In genomic region chrX:53561912-53562311, GRCh38 we compare ENCODE assay signal across 26 cellular contexts.
"Had no signal": no experiment of that assay in that cellular context is flagged by ENCODE, and none has a peak within 500 bp of the region (broad histone marks: within the 10 kb centered on the region; RNA-seq: fewer than 3 reads in every experiment).

No MANE protein-coding gene starts in this region.

- H3K27ac Mint-ChIP-seq: activated CD4-positive, alpha-beta T cell treated with anti-CD3 and anti-CD28 coated beads, Interleukin-2, amount 10 ng/mL, durations not matched to agents 24 days and 14 days; activated CD8-positive, alpha-beta T cell treated with anti-CD3 and anti-CD28 coated beads for 36 hours; activated naive CD8-positive, alpha-beta T cell treated with anti-CD3 and anti-CD28 coated beads, Interleukin-2, amount 10 ng/mL, durations not matched to agents 7 days and 5 days; dendritic cell treated with granulocyte-macrophage colony-stimulating factor and Interleukin-4, amounts not matched to agents 40 ng/mL and 50 ng/mL, for 4 days; endodermal cell had no signal

- H3K9me3 Mint-ChIP-seq: activated CD4-positive, alpha-beta T cell treated with anti-CD3 and anti-CD28 coated beads, Interleukin-2, amount 10 ng/mL, durations not matched to agents 24 days and 14 days; activated CD8-positive, alpha-beta T cell treated with anti-CD3 and anti-CD28 coated beads for 36 hours; activated naive CD8-positive, alpha-beta T cell treated with anti-CD3 and anti-CD28 coated beads, Interleukin-2, amount 10 ng/mL, durations not matched to agents 7 days and 5 days; central memory CD8-positive, alpha-beta T cell; dendritic cell treated with granulocyte-macrophage colony-stimulating factor and Interleukin-4, amounts not matched to agents 40 ng/mL and 50 ng/mL, for 4 days had no signal

- H3K27ac ChIP-seq: brain microvascular endothelial cell, coronary artery, dorsolateral prefrontal cortex had no signal

- FAIRE-seq: frontal cortex had no signal

- DNase-seq: activated CD4-positive, alpha-beta T cell treated with anti-CD3 and anti-CD28 coated beads for 36 hours; activated CD4-positive, alpha-beta T cell treated with anti-CD3 and anti-CD28 coated beads, Interleukin-2, amount 10 ng/mL, durations not matched to agents 24 days and 14 days; activated CD4-positive, CD25-positive, alpha-beta regulatory T cell; activated CD4-positive, CD25-positive, alpha-beta regulatory T cell treated with anti-CD3 and anti-CD28 coated beads, Interleukin-2, amount 50 U/mL, for 72 hours; activated CD8-positive, alpha-beta memory T cell treated with anti-CD3 and anti-CD28 coated beads for 24 hours; activated CD8-positive, alpha-beta T cell treated with anti-CD3 and anti-CD28 coated beads for 36 hours; activated effector memory CD4-positive, alpha-beta T cell treated with Interleukin-2 at 50 U/mL for 16 hours; activated gamma-delta T cell treated with Interleukin-2 at 50 U/mL for 16 hours; activated naive CD4-positive, alpha-beta T cell treated with anti-CD3 and anti-CD28 coated beads, Interleukin-2, amount 50 U/mL, for 16 hours; activated naive CD8-positive, alpha-beta T cell treated with anti-CD3 and anti-CD28 coated beads, Interleukin-2, amount 10 ng/mL, durations not matched to agents 7 days and 5 days; activated T-cell treated with anti-CD3 and anti-CD28 coated beads, Interleukin-2, amount 50 U/mL, for 1 hour; amniotic stem cell; anterior cingulate cortex; brain microvascular endothelial cell; dorsolateral prefrontal cortex; effector memory CD4-positive, alpha-beta T cell; endodermal cell; foreskin fibroblast; head of caudate nucleus; hypothalamus; T-helper 2 cell had no signal

- H3K4me3 ChIP-seq: coronary artery, dorsolateral prefrontal cortex had no signal

- ATAC-seq: activated CD4-positive, alpha-beta T cell treated with anti-CD3 and anti-CD28 coated beads for 36 hours; activated CD8-positive, alpha-beta T cell treated with anti-CD3 and anti-CD28 coated beads for 36 hours; esophagus mucosa had no signal

- H3K4me3 Mint-ChIP-seq: activated CD4-positive, alpha-beta T cell treated with anti-CD3 and anti-CD28 coated beads for 36 hours; activated CD4-positive, alpha-beta T cell treated with anti-CD3 and anti-CD28 coated beads, Interleukin-2, amount 10 ng/mL, durations not matched to agents 24 days and 14 days; activated CD8-positive, alpha-beta T cell treated with anti-CD3 and anti-CD28 coated beads for 36 hours; activated naive CD8-positive, alpha-beta T cell treated with anti-CD3 and anti-CD28 coated beads, Interleukin-2, amount 10 ng/mL, durations not matched to agents 7 days and 5 days; central memory CD8-positive, alpha-beta T cell; dendritic cell treated with granulocyte-macrophage colony-stimulating factor and Interleukin-4, amounts not matched to agents 40 ng/mL and 50 ng/mL, for 4 days; endodermal cell had no signal

- H3K4me1 Mint-ChIP-seq: activated CD4-positive, alpha-beta T cell treated with anti-CD3 and anti-CD28 coated beads for 36 hours; activated CD4-positive, alpha-beta T cell treated with anti-CD3 and anti-CD28 coated beads, Interleukin-2, amount 10 ng/mL, durations not matched to agents 24 days and 14 days; central memory CD8-positive, alpha-beta T cell had no signal

- H3K27me3 Mint-ChIP-seq: activated CD4-positive, alpha-beta T cell treated with anti-CD3 and anti-CD28 coated beads for 36 hours; activated CD4-positive, alpha-beta T cell treated with anti-CD3 and anti-CD28 coated beads, Interleukin-2, amount 10 ng/mL, durations not matched to agents 24 days and 14 days; activated CD8-positive, alpha-beta T cell treated with anti-CD3 and anti-CD28 coated beads for 36 hours; activated naive CD8-positive, alpha-beta T cell treated with anti-CD3 and anti-CD28 coated beads, Interleukin-2, amount 10 ng/mL, durations not matched to agents 7 days and 5 days; central memory CD8-positive, alpha-beta T cell; dendritic cell treated with granulocyte-macrophage colony-stimulating factor and Interleukin-4, amounts not matched to agents 40 ng/mL and 50 ng/mL, for 4 days had no signal
